Comparison of ENCODE assay signal across 1 cellular context in the genomic region with DNA sequence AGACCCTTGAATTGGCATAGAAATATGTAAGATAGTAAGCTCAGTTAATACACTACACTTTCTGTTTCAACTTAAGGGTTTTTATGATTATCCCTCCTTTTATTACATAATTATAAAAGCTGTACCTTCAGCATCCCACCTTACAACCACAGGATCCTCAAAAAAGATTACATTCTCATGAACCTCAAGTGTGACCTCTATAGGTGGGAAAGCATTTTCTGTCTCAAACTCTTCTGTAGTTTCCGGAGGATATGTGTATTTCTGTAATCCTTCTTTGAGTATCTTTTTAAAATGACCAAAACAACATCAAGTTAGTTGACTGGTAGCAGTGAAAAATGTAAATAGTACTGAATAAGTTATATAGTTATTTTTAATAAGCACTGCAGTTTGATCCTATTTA.
TF ChIP-seq lines count a peak whose summit lies in the region.

No MANE protein-coding gene starts in this region.

TF ChIP-seq in H1, 55 proteins besides CTCF, POLR2A, EP300 and RAD21:
- TF ChIP-seq ZNF274 (IDR thresholded peaks at IDR 0.05; ENCODE audit: borderline replicate concordance, extremely low read depth, low read length) (no peak), SIN3A (conservative IDR thresholded peaks at IDR 0.05 in 1 of 2, IDR thresholded peaks at IDR 0.05 in 1 of 2; ENCODE audit: low read depth in 1 of 2, low read length in 2 of 2) (no peak), TAF1 (IDR thresholded peaks at IDR 0.05; ENCODE audit: low read depth, low read length) (no peak), CEBPB (IDR thresholded peaks at IDR 0.05; ENCODE audit: low read depth, low read length) (no peak), NRF1 (IDR thresholded peaks at IDR 0.05; ENCODE audit: low read depth, low read length) (no peak), CHD1 (IDR thresholded peaks at IDR 0.05; ENCODE audit: low read depth, low read length) (no peak), RFX5 (IDR thresholded peaks at IDR 0.05; ENCODE audit: borderline replicate concordance, low read depth, low read length) (no peak), NANOG (IDR thresholded peaks at IDR 0.05; ENCODE audit: insufficient read depth, low read depth, low read length, poor library complexity, severe bottlenecking) (no peak), SIX5 (IDR thresholded peaks at IDR 0.05; ENCODE audit: low read depth, low read length) (no peak), SP1 (IDR thresholded peaks at IDR 0.05; ENCODE audit: low read depth, low read length) (no peak), CREB1 (IDR thresholded peaks at IDR 0.05) (no peak), KDM4A (IDR thresholded peaks at IDR 0.05; ENCODE audit: low read depth, low read length, severe bottlenecking) (no peak), BCL11A (IDR thresholded peaks at IDR 0.05; ENCODE audit: low read depth in 2 of 2, low read length in 2 of 2) (no peak), YY1 (IDR thresholded peaks at IDR 0.05; ENCODE audit: low read depth, low read length) (no peak)
